Comparison of ENCODE assay signal across 24 cellular contexts in the genomic region with DNA sequence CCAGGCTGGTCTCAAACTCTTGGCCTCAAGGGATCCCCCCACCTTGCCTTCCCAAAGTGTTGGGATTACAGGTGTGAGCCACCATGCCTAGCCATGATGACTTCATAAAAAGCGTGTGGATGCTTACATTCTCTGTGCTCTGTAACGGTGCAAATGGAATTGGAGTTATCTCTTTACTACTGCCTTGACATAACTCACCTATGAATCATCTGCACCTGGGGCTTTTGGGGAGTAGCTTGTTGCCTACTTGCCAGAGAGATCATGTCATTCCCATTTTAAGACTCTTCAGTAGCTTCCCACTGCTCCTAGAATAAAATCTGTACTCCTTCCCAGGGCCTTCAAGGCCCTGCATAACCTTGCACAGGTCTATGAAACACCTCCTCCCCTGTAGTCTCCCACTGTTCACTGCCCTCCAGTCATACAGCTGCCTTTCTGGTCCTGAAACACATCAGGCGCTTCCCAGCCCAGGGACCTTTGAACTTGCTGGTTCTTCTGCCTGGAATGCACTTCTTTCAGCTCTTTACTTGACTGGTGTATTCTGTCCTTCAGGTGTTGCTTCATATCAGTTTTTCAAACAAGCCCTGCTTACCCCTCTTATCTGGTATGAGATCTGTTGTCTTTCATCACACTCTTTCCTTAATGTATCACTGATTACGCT. TPM values are rescaled to one million over a fixed set of nuclear protein-coding genes. Genes with fewer than 3 reads are reported as not detected.
"Had no signal": no experiment of that assay in that cellular context is flagged by ENCODE, and none has a peak within 500 bp of the region (broad histone marks: within the 10 kb centered on the region; RNA-seq: fewer than 3 reads in every experiment).

No MANE protein-coding gene starts in this region.

- H3K9me3 ChIP-seq: mucosa of descending colon, stomach, upper lobe of left lung had no signal

- ATAC-seq: activated CD4-positive, alpha-beta T cell treated with anti-CD3 and anti-CD28 coated beads for 36 hours; left ventricle myocardium superior; mucosa of descending colon; WTC11 had no signal

- H3K36me3 ChIP-seq: stomach, upper lobe of left lung had no signal

- H3K27ac ChIP-seq: dorsolateral prefrontal cortex, epithelial cell of prostate, skin epidermis, stomach, upper lobe of left lung had no signal

- DNase-seq: activated CD4-positive, alpha-beta T cell treated with anti-CD3 and anti-CD28 coated beads for 36 hours; activated CD4-positive, alpha-beta T cell treated with anti-CD3 and anti-CD28 coated beads, Interleukin-2, amount 50 U/mL, for 48 hours; activated naive CD4-positive, alpha-beta T cell; activated naive CD8-positive, alpha-beta T cell treated with anti-CD3 and anti-CD28 coated beads for 36 hours; amniotic stem cell; dorsolateral prefrontal cortex; foreskin fibroblast; head of caudate nucleus; kidney glomerular epithelial cell; left ventricle myocardium superior; mesenchymal stem cell; mucosa of descending colon; naive B cell; stimulated activated CD4-positive, alpha-beta T cell treated with anti-CD3 and anti-CD28 coated beads, Interleukin-15, amount 100 ng/mL, for 24 hours; stimulated activated CD4-positive, alpha-beta T cell treated with anti-CD3 and anti-CD28 coated beads, Interleukin-4, amount 100 ng/mL, for 1 hour; stomach; upper lobe of left lung had no signal

- H3K4me1 ChIP-seq: stomach, upper lobe of left lung had no signal

- H3K27me3 ChIP-seq: stomach, upper lobe of left lung had no signal

- H3K4me3 ChIP-seq: dorsolateral prefrontal cortex, mucosa of descending colon, skin epidermis, stomach, upper lobe of left lung had no signal

RNA-seq across cellular contexts. Expression of a gene that starts 19.6 kb away (rescaled TPM):
- total RNA-seq: activated CD4-positive, alpha-beta T cell treated with anti-CD3 and anti-CD28 coated beads for 36 hours; activated naive CD8-positive, alpha-beta T cell treated with anti-CD3 and anti-CD28 coated beads for 36 hours; cardiac septum; neural crest cell; osteoblast; progenitor cell of endocrine pancreas; WTC11 had no signal

RNA-seq across cellular contexts. Expression of a gene that starts 29.2 kb away (rescaled TPM):
- total RNA-seq: activated naive CD8-positive, alpha-beta T cell treated with anti-CD3 and anti-CD28 coated beads for 36 hours had no signal
